In the genomic region with DNA sequence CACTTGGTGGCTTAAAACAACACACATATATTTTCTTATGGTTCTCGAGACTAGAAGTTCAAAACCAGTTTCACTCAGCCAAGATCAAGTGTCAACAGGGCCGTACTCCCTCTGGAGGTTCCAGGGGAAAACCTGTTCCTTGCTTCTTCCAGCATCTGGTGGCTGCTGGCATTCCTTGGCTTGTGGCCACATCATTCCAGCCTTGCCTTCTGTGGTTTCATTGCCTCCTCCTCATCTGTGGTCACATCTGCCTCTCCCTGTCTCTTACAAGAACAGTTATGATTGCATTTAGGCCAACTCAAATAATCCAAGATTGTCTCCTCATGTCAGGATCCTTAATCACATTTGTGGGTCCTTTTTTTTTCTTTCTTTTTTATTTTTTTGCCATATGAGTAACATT, we compare ENCODE assay signal across 1 cellular context.
A peak's percentile ranks its signal among the peaks of the same experiment; 100 is the strongest.
TF ChIP-seq lines count a peak whose summit lies in the region.

No MANE protein-coding gene starts in this region.

TF ChIP-seq in SK-N-SH, 30 proteins besides CTCF, POLR2A, EP300 and RAD21 (continued from another document):
- TF ChIP-seq NFIC (IDR thresholded peaks at IDR 0.05; ENCODE audit: borderline replicate concordance) = peak; percentile 21
- peak; percentile 49; the same call in 1 of the 2 replicates for TF ChIP-seq TCF12 (IDR thresholded peaks at IDR 0.05)
